27 cellular contexts compared by ENCODE assay signal in the genomic region with DNA sequence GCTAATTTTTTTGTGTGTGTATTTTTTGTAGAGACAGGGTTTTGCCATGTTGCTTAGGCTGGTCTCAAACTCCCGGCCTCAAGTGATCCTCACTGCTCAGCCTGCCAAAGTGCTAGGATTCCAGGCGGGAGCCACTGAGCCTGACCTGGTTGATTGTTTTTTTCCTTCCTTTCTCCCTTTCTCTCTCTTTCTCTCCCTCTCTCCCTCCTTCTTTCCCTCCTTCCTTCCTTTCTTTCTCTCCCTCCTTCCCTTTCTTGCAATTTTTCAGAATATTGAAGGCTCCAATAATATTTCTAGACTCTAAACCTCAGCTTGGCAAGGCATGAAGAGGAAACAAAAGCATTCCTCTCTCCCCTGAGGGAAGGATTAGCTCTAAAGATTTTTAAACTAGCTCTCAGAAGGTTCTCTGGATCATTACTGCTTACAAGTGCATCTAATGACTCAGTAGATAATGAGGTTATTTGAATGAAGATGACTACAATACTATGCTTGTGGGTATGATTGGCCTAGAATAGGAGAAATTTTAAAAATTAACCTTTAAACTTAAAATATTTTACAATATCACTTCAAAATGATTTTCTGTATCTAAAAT.
DNase-seq lines count a peak whose midpoint lies in the region; ATAC-seq and TF ChIP-seq lines count a peak whose summit lies in the region.
"Had no signal": no experiment of that assay in that cellular context is flagged by ENCODE, and none has a peak within 500 bp of the region (broad histone marks: within the 10 kb centered on the region; RNA-seq: fewer than 3 reads in every experiment).

No MANE protein-coding gene starts in this region.

- no peaks in the 10 kb centered on the region for H3F3A ChIP-seq in GM23338 (replicated peaks; ENCODE audit: low read depth)

- peak overlapping the region; percentile 14; the same call in 1 of the 2 replicates for H2AFZ ChIP-seq in GM23338

- H3K4me3 ChIP-seq in GM23338 (no peak overlapping the region), tibial artery (no peak overlapping the region)
- H3K4me3 ChIP-seq in CD8-positive, alpha-beta memory T cell (ENCODE audit: low read length) = no peak overlapping the region
- H3K4me3 ChIP-seq: colonic mucosa, lung, tibial nerve had no signal

- DNase-seq in GM23338 (ENCODE audit: low spot score) = no peak
- DNase-seq in amniotic epithelial cell (ENCODE audit: low read depth) = peak; percentile 6
- DNase-seq in iris pigment epithelial cell (ENCODE audit: low read depth) = peak; percentile 36
- DNase-seq in tibial artery = no peak
- DNase-seq in osteocyte (ENCODE audit: extremely low spot score, unreplicated experiment) = no peak
- DNase-seq in CD8-positive, alpha-beta memory T cell = no peak
- no peak for DNase-seq in naive thymus-derived CD8-positive, alpha-beta T cell
- DNase-seq: activated CD4-positive, alpha-beta T cell treated with anti-CD3 and anti-CD28 coated beads for 36 hours; activated CD8-positive, alpha-beta memory T cell treated with anti-CD3 and anti-CD28 coated beads, Interleukin-2, amount 10 ng/mL, durations not matched to agents 7 days and 5 days; CD8-positive, alpha-beta T cell; colonic mucosa; DND-41; hippocampal formation; islet precursor cell; NCI-H1694; NCI-H2227 treated with DMSO at 0.1 percent for 48 hours; SHP77 treated with DMSO at 0.1 percent for 48 hours; small intestine; stimulated activated naive CD4-positive, alpha-beta T cell; T-cell had no signal

- H3K27ac Mint-ChIP-seq in GM23338 (no peak overlapping the region), osteocyte (ENCODE audit: unreplicated experiment) (no peak overlapping the region)
- H3K27ac Mint-ChIP-seq in CD8-positive, alpha-beta memory T cell = no peak overlapping the region
- no peak overlapping the region for H3K27ac Mint-ChIP-seq in naive thymus-derived CD8-positive, alpha-beta T cell
- H3K27ac Mint-ChIP-seq: activated CD4-positive, alpha-beta T cell treated with anti-CD3 and anti-CD28 coated beads for 36 hours; activated CD8-positive, alpha-beta memory T cell treated with anti-CD3 and anti-CD28 coated beads, Interleukin-2, amount 10 ng/mL, durations not matched to agents 7 days and 5 days; activated naive CD4-positive, alpha-beta T cell treated with anti-CD3 and anti-CD28 coated beads, Interleukin-2, amount 50 U/mL, for 24 hours; activated T-helper 1 cell treated with anti-CD3 and anti-CD28 coated beads, Interleukin-12 subunit alpha, Interleukin-12 subunit beta, Interleukin-2, Interleukin-4 antibody, amounts not matched to agents 30 ng/mL and 10 ng/mL and 1 ng/mL, durations not matched to agents 14 hours and 24 hours and 36 hours; CD8-positive, alpha-beta T cell; IgD-negative memory B cell; T-cell had no signal

- CTCF ChIA-PET in CD8-positive, alpha-beta memory T cell (lab: Charles Lee) = no interaction called here

- intact Hi-C loops in tibial artery (cut with DNase I; ENCODE audit: low total_unique reads) = no loop called here

- POLR2A ChIA-PET in CD8-positive, alpha-beta memory T cell (lab: Charles Lee) = no interaction called here
- POLR2A ChIA-PET in naive thymus-derived CD8-positive, alpha-beta T cell (lab: Charles Lee) = no interaction called here

- no peaks in the 10 kb centered on the region for H3K27me3 ChIP-seq in GM23338 (ENCODE audit: insufficient read depth)
- no peaks in the 10 kb centered on the region for H3K27me3 ChIP-seq in tibial artery
- H3K27me3 ChIP-seq in CD8-positive, alpha-beta memory T cell (ENCODE audit: insufficient read depth, low read length, poor library complexity, severe bottlenecking) = no peaks in the 10 kb centered on the region
- H3K27me3 ChIP-seq: colonic mucosa, tibial nerve had no signal

- H3K4me2 ChIP-seq in GM23338 = no peak overlapping the region

- H3K27ac ChIP-seq in GM23338 (ENCODE audit: low read depth) = no peak overlapping the region
- peak overlapping the region; percentile 9 to 31 for H3K27ac ChIP-seq in tibial artery
- H3K27ac ChIP-seq in CD8-positive, alpha-beta memory T cell (ENCODE audit: low read depth, low read length) = no peak overlapping the region
- H3K27ac ChIP-seq: colonic mucosa, HL-60 had no signal

- no peak overlapping the region for H3K4me3 Mint-ChIP-seq in GM23338
- H3K4me3 Mint-ChIP-seq in osteocyte (ENCODE audit: unreplicated experiment) = no peak overlapping the region
- no peak overlapping the region for H3K4me3 Mint-ChIP-seq in CD8-positive, alpha-beta memory T cell
- no peak overlapping the region for H3K4me3 Mint-ChIP-seq in naive thymus-derived CD8-positive, alpha-beta T cell
- H3K4me3 Mint-ChIP-seq: activated CD4-positive, alpha-beta T cell treated with anti-CD3 and anti-CD28 coated beads for 36 hours; activated CD8-positive, alpha-beta memory T cell treated with anti-CD3 and anti-CD28 coated beads, Interleukin-2, amount 10 ng/mL, durations not matched to agents 7 days and 5 days; activated naive CD4-positive, alpha-beta T cell treated with anti-CD3 and anti-CD28 coated beads, Interleukin-2, amount 50 U/mL, for 24 hours; activated T-helper 1 cell treated with anti-CD3 and anti-CD28 coated beads, Interleukin-12 subunit alpha, Interleukin-12 subunit beta, Interleukin-2, Interleukin-4 antibody, amounts not matched to agents 30 ng/mL and 10 ng/mL and 1 ng/mL, durations not matched to agents 14 hours and 24 hours and 36 hours; CD8-positive, alpha-beta T cell; IgD-negative memory B cell; T-cell had no signal

- H3K9me3 Mint-ChIP-seq in GM23338 (no peaks in the 10 kb centered on the region), osteocyte (ENCODE audit: unreplicated experiment) (no peaks in the 10 kb centered on the region)
- H3K9me3 Mint-ChIP-seq in CD8-positive, alpha-beta memory T cell = no peaks in the 10 kb centered on the region
- peaks cover 0 to 2% (median 0%) of the 10 kb centered on the region in 9 donors for H3K9me3 Mint-ChIP-seq in naive thymus-derived CD8-positive, alpha-beta T cell
- H3K9me3 Mint-ChIP-seq: activated T-helper 1 cell treated with anti-CD3 and anti-CD28 coated beads, Interleukin-12 subunit alpha, Interleukin-12 subunit beta, Interleukin-2, Interleukin-4 antibody, amounts not matched to agents 30 ng/mL and 10 ng/mL and 1 ng/mL, durations not matched to agents 14 hours and 24 hours and 36 hours had no signal

- no peaks in the 10 kb centered on the region for H3K4me1 ChIP-seq in GM23338 (ENCODE audit: insufficient read depth)
- peaks cover 0 to 40% (median 29%) of the 10 kb centered on the region in 4 donors for H3K4me1 ChIP-seq in tibial artery
- no peaks in the 10 kb centered on the region for H3K4me1 ChIP-seq in CD8-positive, alpha-beta memory T cell (ENCODE audit: insufficient read depth, low read length)
- H3K4me1 ChIP-seq: colonic mucosa had no signal

- H3K4me1 Mint-ChIP-seq in GM23338 (0 out of 3 replicates have a peak, but pooled peaks cover 2% of the 10 kb centered on the region), osteocyte (ENCODE audit: unreplicated experiment) (peaks cover 21% of the 10 kb centered on the region)
- H3K4me1 Mint-ChIP-seq in CD8-positive, alpha-beta memory T cell = no peaks in the 10 kb centered on the region
- peaks cover 0 to 4% (median 0%) of the 10 kb centered on the region in 4 donors for H3K4me1 Mint-ChIP-seq in naive thymus-derived CD8-positive, alpha-beta T cell
- H3K4me1 Mint-ChIP-seq: activated CD4-positive, alpha-beta T cell treated with anti-CD3 and anti-CD28 coated beads for 36 hours; activated CD8-positive, alpha-beta memory T cell treated with anti-CD3 and anti-CD28 coated beads, Interleukin-2, amount 10 ng/mL, durations not matched to agents 7 days and 5 days; activated naive CD4-positive, alpha-beta T cell treated with anti-CD3 and anti-CD28 coated beads, Interleukin-2, amount 50 U/mL, for 24 hours; IgD-negative memory B cell; T-cell had no signal

- no peaks in the 10 kb centered on the region for H3K9me2 ChIP-seq in GM23338 (ENCODE audit: insufficient read depth)

- H3K36me3 Mint-ChIP-seq in GM23338 (ENCODE audit: low read depth) (no peaks in the 10 kb centered on the region), osteocyte (ENCODE audit: unreplicated experiment) (no peaks in the 10 kb centered on the region)
- H3K36me3 Mint-ChIP-seq in CD8-positive, alpha-beta memory T cell = no peaks in the 10 kb centered on the region
- no peaks in the 10 kb centered on the region for H3K36me3 Mint-ChIP-seq in naive thymus-derived CD8-positive, alpha-beta T cell
- H3K36me3 Mint-ChIP-seq: activated CD8-positive, alpha-beta memory T cell treated with anti-CD3 and anti-CD28 coated beads, Interleukin-2, amount 10 ng/mL, durations not matched to agents 7 days and 5 days; activated naive CD4-positive, alpha-beta T cell treated with anti-CD3 and anti-CD28 coated beads, Interleukin-2, amount 50 U/mL, for 24 hours; CD8-positive, alpha-beta T cell; IgD-negative memory B cell; T-cell had no signal

- H4K20me1 ChIP-seq in GM23338 (replicated peaks; ENCODE audit: insufficient read depth) = no peaks in the 10 kb centered on the region

- H3K27me3 Mint-ChIP-seq in GM23338 (ENCODE audit: insufficient read depth, low read depth, poor library complexity) (no peaks in the 10 kb centered on the region), osteocyte (ENCODE audit: unreplicated experiment) (no peaks in the 10 kb centered on the region)
- peaks cover 14 to 58% of the 10 kb centered on the region in 2 donors for H3K27me3 Mint-ChIP-seq in CD8-positive, alpha-beta memory T cell
- H3K27me3 Mint-ChIP-seq in naive thymus-derived CD8-positive, alpha-beta T cell = peaks cover 6 to 28% (median 9%) of the 10 kb centered on the region in 5 donors

- no peak for ATAC-seq in GM23338
- ATAC-seq in HG03520 (IDR thresholded peaks at IDR 0.05; ENCODE audit: unreplicated experiment) = no peak
- ATAC-seq in naive thymus-derived CD8-positive, alpha-beta T cell = no peak
- ATAC-seq: activated CD4-positive, alpha-beta T cell treated with anti-CD3 and anti-CD28 coated beads for 36 hours; activated CD8-positive, alpha-beta memory T cell treated with anti-CD3 and anti-CD28 coated beads, Interleukin-2, amount 10 ng/mL, durations not matched to agents 7 days and 5 days; CD8-positive, alpha-beta T cell; T-cell had no signal

- no peaks in the 10 kb centered on the region for H3K9me3 ChIP-seq in tibial artery
- no peaks in the 10 kb centered on the region for H3K9me3 ChIP-seq in CD8-positive, alpha-beta memory T cell (ENCODE audit: low read length)
- H3K9me3 ChIP-seq: colonic mucosa, tibial nerve had no signal

- TF ChIP-seq CTCF in GM23338 (conservative IDR thresholded peaks at IDR 0.05; ENCODE audit: low read depth in 2 of 2) (no peak), tibial artery (IDR thresholded peaks at IDR 0.05) (no peak), osteocyte (IDR thresholded peaks at IDR 0.05) (no peak)

- H3K36me3 ChIP-seq in GM23338 (ENCODE audit: insufficient read depth) (no peaks in the 10 kb centered on the region), tibial artery (no peaks in the 10 kb centered on the region)
- H3K36me3 ChIP-seq in CD8-positive, alpha-beta memory T cell (ENCODE audit: insufficient read depth, low read length) = no peaks in the 10 kb centered on the region
- H3K36me3 ChIP-seq: colonic mucosa, tibial nerve had no signal

- no peaks in the 10 kb centered on the region for H3K79me2 ChIP-seq in GM23338 (replicated peaks; ENCODE audit: insufficient read depth)

Comparison
In these comparisons a context has a peak if more than half of its experiments do, and no peak if none do; other contexts are left out.
1. DNase-seq: peak in amniotic epithelial cell (single experiment) and iris pigment epithelial cell (single experiment); none in GM23338 (single experiment), tibial artery (0 of 2), osteocyte (single experiment), CD8-positive, alpha-beta memory T cell (0 of 5) and naive thymus-derived CD8-positive, alpha-beta T cell (0 of 10).
2. H3K27ac ChIP-seq: peak in tibial artery (2 of 2); none in GM23338 (single experiment) and CD8-positive, alpha-beta memory T cell (single experiment).